ENCODE assay signal across 1 cellular context in genomic region chr2:113826346-113827285, GRCh38.
TF ChIP-seq lines count a peak whose summit lies in the region.

No MANE protein-coding gene starts in this region.

TF ChIP-seq in HepG2, 621 proteins besides CTCF, POLR2A, EP300 and RAD21 (continued from another document):
- no peak for TF ChIP-seq ZBTB34 (CRISPR knock-in tag; IDR thresholded peaks at IDR 0.05)
- TF ChIP-seq NKX3-1 (CRISPR knock-in tag; IDR thresholded peaks at IDR 0.05), result no peak
- TF ChIP-seq ZNF337 (CRISPR knock-in tag; IDR thresholded peaks at IDR 0.05; ENCODE audit: borderline replicate concordance, low read depth), result no peak
- TF ChIP-seq ZBTB2 (CRISPR knock-in tag; IDR thresholded peaks at IDR 0.05; ENCODE audit: low read depth), result no peak
- TF ChIP-seq KLF11 (CRISPR knock-in tag; IDR thresholded peaks at IDR 0.05), result no peak
- no peak for TF ChIP-seq ZNF460 (CRISPR knock-in tag; IDR thresholded peaks at IDR 0.05; ENCODE audit: borderline replicate concordance)
- TF ChIP-seq TEAD3 (CRISPR knock-in tag; optimal IDR thresholded peaks at IDR 0.05; ENCODE audit: borderline replicate concordance), result peak; percentile 58
- TF ChIP-seq RERE (CRISPR knock-in tag; IDR thresholded peaks at IDR 0.05; ENCODE audit: low read depth), result no peak
- TF ChIP-seq ELF3 (CRISPR knock-in tag; IDR thresholded peaks at IDR 0.05), result no peak
- TF ChIP-seq GTF3A (CRISPR knock-in tag; conservative IDR thresholded peaks at IDR 0.05), result no peak
- 0 out of 2 replicates have a peak, but pooled peaks have one; percentile 21 for TF ChIP-seq MNT (IDR thresholded peaks at IDR 0.05)
- TF ChIP-seq SMC3 (IDR thresholded peaks at IDR 0.05; ENCODE audit: low read length), result no peak
- TF ChIP-seq E2F5 (CRISPR knock-in tag; conservative IDR thresholded peaks at IDR 0.05), result no peak
- 0 out of 2 replicates have a peak, but pooled peaks have one; percentile 22 for TF ChIP-seq SIX4 (CRISPR knock-in tag; IDR thresholded peaks at IDR 0.05)
- no peak for TF ChIP-seq ZNF776 (CRISPR knock-in tag; IDR thresholded peaks at IDR 0.05)
- TF ChIP-seq ZNF724P (CRISPR knock-in tag; IDR thresholded peaks at IDR 0.05; ENCODE audit: borderline replicate concordance), result no peak
- no peak for TF ChIP-seq ZNF549 (CRISPR knock-in tag; IDR thresholded peaks at IDR 0.05)
- TF ChIP-seq ZNF20 (CRISPR knock-in tag; IDR thresholded peaks at IDR 0.05), result no peak
- no peak for TF ChIP-seq MXD4 (CRISPR knock-in tag; IDR thresholded peaks at IDR 0.05)
- TF ChIP-seq TCF7 (IDR thresholded peaks at IDR 0.05; ENCODE audit: low read depth), result peak; percentile 66
- no peak for TF ChIP-seq ZNF44 (CRISPR knock-in tag; IDR thresholded peaks at IDR 0.05)
- no peak for TF ChIP-seq NR2F2 (IDR thresholded peaks at IDR 0.05; ENCODE audit: borderline replicate concordance, low read depth)
- TF ChIP-seq SOX13 (IDR thresholded peaks at IDR 0.05), result no peak
- TF ChIP-seq SOX13 (CRISPR knock-in tag; conservative IDR thresholded peaks at IDR 0.05 in 1 of 2, IDR thresholded peaks at IDR 0.05 in 1 of 2), result 0 out of 4 replicates have a peak, but pooled peaks of 1 of the 2 experiments have one; percentile 16
- TF ChIP-seq MBNL3 (CRISPR knock-in tag; conservative IDR thresholded peaks at IDR 0.05), result no peak
- no peak for TF ChIP-seq HDAC1 (CRISPR knock-in tag; IDR thresholded peaks at IDR 0.05)
- TF ChIP-seq HIC2 (CRISPR knock-in tag; IDR thresholded peaks at IDR 0.05; ENCODE audit: low read depth), result no peak
- no peak for TF ChIP-seq CEBPZ (IDR thresholded peaks at IDR 0.05; ENCODE audit: low read length)
- no peak for TF ChIP-seq KDM4B (CRISPR knock-in tag; IDR thresholded peaks at IDR 0.05)
- TF ChIP-seq ZNF7 (CRISPR knock-in tag; IDR thresholded peaks at IDR 0.05), result no peak
- TF ChIP-seq GFI1 (CRISPR knock-in tag; IDR thresholded peaks at IDR 0.05; ENCODE audit: borderline replicate concordance), result peak; percentile 51; the same call in 1 of the 2 replicates
- TF ChIP-seq GMEB2 (CRISPR knock-in tag; IDR thresholded peaks at IDR 0.05; ENCODE audit: low read depth), result no peak
